ENCODE assay signal across 28 cellular contexts in the genomic region with DNA sequence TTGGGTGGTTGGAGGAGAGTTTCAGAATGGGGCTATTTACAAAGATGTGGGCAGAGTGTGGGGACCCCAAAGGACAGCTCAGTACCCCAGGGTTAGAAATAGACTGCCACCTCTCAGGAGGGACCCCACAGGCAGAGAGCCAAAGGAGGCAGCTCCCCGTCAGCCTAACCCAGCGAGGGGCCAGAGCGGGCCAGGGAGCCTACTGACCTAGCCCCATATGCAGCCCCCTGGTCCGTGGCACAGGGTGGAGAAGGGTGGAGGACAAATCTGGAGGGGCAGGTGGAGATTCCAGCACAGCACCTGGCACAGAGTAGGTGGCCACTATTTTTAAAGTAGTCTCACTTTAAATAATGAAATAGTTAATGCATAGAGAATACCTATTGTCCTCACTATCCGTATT.
DNase-seq lines count a peak whose midpoint lies in the region; ATAC-seq and TF ChIP-seq lines count a peak whose summit lies in the region.
"Had no signal": no experiment of that assay in that cellular context is flagged by ENCODE, and none has a peak within 500 bp of the region (broad histone marks: within the 10 kb centered on the region; RNA-seq: fewer than 3 reads in every experiment).

No MANE protein-coding gene starts in this region.

- H3K23ac ChIP-seq in IMR-90 (ENCODE audit: low read depth, low read length): no peak overlapping the region

- H3K27ac ChIP-seq in IMR-90 (ENCODE audit: insufficient read depth, low read length) (no peak overlapping the region), psoas muscle (peak overlapping the region; percentile 83), suprapubic skin (no peak overlapping the region)
- H3K27ac ChIP-seq: A549; BLaER1 treated with 17β-estradiol and CSF1 and Interleukin-3, amounts not matched to agents 10 nM and 100 nM; KMS-11 had no signal

- H3K9me1 ChIP-seq in IMR-90 (ENCODE audit: insufficient read depth, low read length): peaks cover 22% of the 10 kb centered on the region

- H3K36me3 ChIP-seq in IMR-90 (ENCODE audit: control insufficient read depth, insufficient read depth, low read length): no peaks in the 10 kb centered on the region
- no peaks in the 10 kb centered on the region for H3K36me3 ChIP-seq in psoas muscle (ENCODE audit: insufficient read depth in 1 of 2, low read depth in 1 of 2)
- H3K36me3 ChIP-seq in suprapubic skin: no peaks in the 10 kb centered on the region
- H3K36me3 ChIP-seq: BLaER1 treated with 17β-estradiol and CSF1 and Interleukin-3, amounts not matched to agents 10 nM and 100 nM; HAP-1 had no signal

- no peak overlapping the region for H2BK5ac ChIP-seq in IMR-90 (ENCODE audit: low read depth, low read length, poor library complexity, severe bottlenecking)

- no peak overlapping the region for H2AK9ac ChIP-seq in IMR-90 (replicated peaks; ENCODE audit: low read depth, low read length, poor library complexity)

- no peak overlapping the region for H3K4ac ChIP-seq in IMR-90 (ENCODE audit: low read depth, low read length)

- H3K18ac ChIP-seq in IMR-90 (ENCODE audit: low read depth, low read length): peak overlapping the region; percentile 97; the same call in 1 of the 2 replicates

- H2BK20ac ChIP-seq in IMR-90 (ENCODE audit: low read depth, low read length): peak overlapping the region; percentile 45

- H3K4me3 Mint-ChIP-seq in glutamatergic neuron (ENCODE audit: unreplicated experiment): no peak overlapping the region
- H3K4me3 Mint-ChIP-seq in stimulated activated memory B cell treated with anti-CD40 and anti-IgM and Interleukin-4, amounts not matched to agents 10 μg/mL and 1 μg/mL and 100 μg/mL, for 72 hours: no peak overlapping the region
- H3K4me3 Mint-ChIP-seq: CD4-positive, alpha-beta T cell; GM23338; HFFc6; IgD-negative memory B cell had no signal

- no peak overlapping the region for H3K14ac ChIP-seq in IMR-90 (replicated peaks; ENCODE audit: low read depth, low read length)

- 67% methylated on average over 3 of the region's 5 CpGs; no CpG with 5 or more reads in 1 of the 2 experiments for WGBS in IMR-90 (ENCODE audit: extremely low coverage in 2 of 2, insufficient read length in 1 of 2), 2 experiments
- WGBS in psoas muscle, 3 donors: 72 to 74% (median 72%) methylated on average over 5 of the region's 5 CpGs
- 80% methylated on average over 5 of the region's 5 CpGs for WGBS in suprapubic skin

- H3K4me2 ChIP-seq in IMR-90 (ENCODE audit: low read depth, low read length): no peak overlapping the region
- H3K4me2 ChIP-seq: A549; BLaER1 treated with 17β-estradiol and CSF1 and Interleukin-3, amounts not matched to agents 10 nM and 100 nM; GM23338; KMS-11; SK-N-SH had no signal

- TF ChIP-seq EP300 in suprapubic skin (IDR thresholded peaks at IDR 0.05): no peak

- H2AK5ac ChIP-seq in IMR-90 (ENCODE audit: low read depth, low read length): peak overlapping the region; percentile 94

- H3K56ac ChIP-seq in IMR-90 (ENCODE audit: extremely low read depth, insufficient read depth, low read length): no peak overlapping the region

- peaks cover 3% of the 10 kb centered on the region for H3K27me3 Mint-ChIP-seq in glutamatergic neuron (ENCODE audit: unreplicated experiment)
- no peaks in the 10 kb centered on the region for H3K27me3 Mint-ChIP-seq in stimulated activated memory B cell treated with anti-CD40 and anti-IgM and Interleukin-4, amounts not matched to agents 10 μg/mL and 1 μg/mL and 100 μg/mL, for 72 hours
- H3K27me3 Mint-ChIP-seq: CD4-positive, alpha-beta T cell; IgD-negative memory B cell had no signal

- H3K79me1 ChIP-seq in IMR-90 (ENCODE audit: low read depth in 1 of 2, low read length in 2 of 2): no peaks in the 10 kb centered on the region; a peak in 1 of 4 replicates

- H3K4me1 ChIP-seq in IMR-90 (ENCODE audit: control insufficient read depth, insufficient read depth, low read length) (peaks cover 31% of the 10 kb centered on the region), psoas muscle (peaks cover 48% of the 10 kb centered on the region), suprapubic skin (peaks cover 39% of the 10 kb centered on the region)

- H2BK15ac ChIP-seq in IMR-90 (ENCODE audit: low read depth, low read length): peak overlapping the region; percentile 65; the same call in 2 of the 3 replicates

- CTCF ChIA-PET in IMR-90 (lab: Yijun Ruan, JAX): no interaction called here

- no peaks in the 10 kb centered on the region for H3K27me3 ChIP-seq in IMR-90 (ENCODE audit: control insufficient read depth, insufficient read depth, low read length)
- H3K27me3 ChIP-seq in psoas muscle (ENCODE audit: insufficient read depth in 3 of 3, low read length in 2 of 3): no peaks in the 10 kb centered on the region
- no peaks in the 10 kb centered on the region for H3K27me3 ChIP-seq in suprapubic skin

- in situ Hi-C loops in IMR-90 (cut with MboI; ENCODE audit: low sequenced_read_pairs): loop anchor here (5.0 to 10.0 kb wide), 2 partner anchors 67 to 225 kb away; a partner anchor contains a TSS

- H4K91ac ChIP-seq in IMR-90 (ENCODE audit: insufficient read depth, low read depth, low read length): peak overlapping the region; percentile 93; the same call in 1 of the 2 replicates

- TF ChIP-seq RAD21 in IMR-90 (IDR thresholded peaks at IDR 0.05; ENCODE audit: low read length): no peak

- H3K27ac Mint-ChIP-seq in glutamatergic neuron (ENCODE audit: unreplicated experiment): no peak overlapping the region
- no peak overlapping the region for H3K27ac Mint-ChIP-seq in stimulated activated memory B cell treated with anti-CD40 and anti-IgM and Interleukin-4, amounts not matched to agents 10 μg/mL and 1 μg/mL and 100 μg/mL, for 72 hours
- H3K27ac Mint-ChIP-seq: CD4-positive, alpha-beta T cell; GM23338; HFFc6; IgD-negative memory B cell had no signal

- TF ChIP-seq POLR2A in IMR-90 (IDR thresholded peaks at IDR 0.05; ENCODE audit: low read depth, low read length) (no peak), suprapubic skin (IDR thresholded peaks at IDR 0.05) (no peak)

- intact Hi-C loops in IMR-90 (cut with micrococcal nuclease): no loop called here
- intact Hi-C loops in psoas muscle (cut with DNase I): no loop called here

- H2AFZ ChIP-seq in IMR-90 (replicated peaks; ENCODE audit: low read length, poor library complexity): no peak overlapping the region
- H2AFZ ChIP-seq: GM23338 had no signal

- peaks cover 9% of the 10 kb centered on the region for H3K9me3 Mint-ChIP-seq in glutamatergic neuron (ENCODE audit: unreplicated experiment)
- no peaks in the 10 kb centered on the region for H3K9me3 Mint-ChIP-seq in stimulated activated memory B cell treated with anti-CD40 and anti-IgM and Interleukin-4, amounts not matched to agents 10 μg/mL and 1 μg/mL and 100 μg/mL, for 72 hours
- H3K9me3 Mint-ChIP-seq: CD4-positive, alpha-beta T cell; GM23338; HFFc6; IgD-negative memory B cell had no signal

- BruUV-seq in IMR-90 (replicated peaks; lab: Mats Ljungman, UMichigan): no TSS peak

- DNase-seq in IMR-90 (no peak), glutamatergic neuron (peak; percentile 6), psoas muscle (peak in 1 of 2 donors; percentile 51), COLO668 (lab: John Stamatoyannopoulos, UW; ENCODE audit: unreplicated experiment) (no peak), suprapubic skin (ENCODE audit: low spot score in 2 of 2) (no peak), NOMO-1 treated with DMSO at 0.1 percent for 48 hours (lab: John Stamatoyannopoulos, UW; ENCODE audit: unreplicated experiment) (no peak)
- DNase-seq: AML-193; CD4-positive, alpha-beta T cell; COR-L47; DMS53; HFFc6; MM.1S; NCI-H1048; NCI-H1417 treated with DMSO at 0.1 percent for 48 hours; NCI-H1694 treated with DMSO at 0.1 percent for 48 hours; NCI-H2081; NCI-H2227 treated with DMSO at 0.1 percent for 48 hours; NCI-H510A; NCI-H69; SK-N-SH had no signal

- H3K4me3 ChIP-seq in IMR-90 (ENCODE audit: insufficient read depth, low read depth, low read length): no peak overlapping the region
- H3K4me3 ChIP-seq in psoas muscle: no peak overlapping the region
- H3K4me3 ChIP-seq in suprapubic skin: no peak overlapping the region
- H3K4me3 ChIP-seq: A549; BLaER1 treated with 17β-estradiol and CSF1 and Interleukin-3, amounts not matched to agents 10 nM and 100 nM; GM23338; HAP-1 had no signal

- H4K5ac ChIP-seq in IMR-90 (ENCODE audit: low read depth, low read length): no peak overlapping the region; the same call in 1 of the 2 replicates

- ATAC-seq in IMR-90 (ENCODE audit: low read depth) (no peak), psoas muscle (no peak)
- peak; percentile 24 for ATAC-seq in stimulated activated memory B cell treated with anti-CD40 and anti-IgM and Interleukin-4, amounts not matched to agents 10 μg/mL and 1 μg/mL and 100 μg/mL, for 72 hours
- ATAC-seq: A549, GM23338, Panc1 had no signal

- peak overlapping the region; percentile 98; the same call in 1 of the 2 replicates for H2BK120ac ChIP-seq in IMR-90 (ENCODE audit: low read depth, low read length)

- TF ChIP-seq CTCF in IMR-90 (conservative IDR thresholded peaks at IDR 0.05; ENCODE audit: low read depth, low read length): no peak
- no peak for TF ChIP-seq CTCF in glutamatergic neuron (IDR thresholded peaks at IDR 0.05; ENCODE audit: partially characterized antibody, unreplicated experiment)
- no peak for TF ChIP-seq CTCF in psoas muscle (IDR thresholded peaks at IDR 0.05)
- no peak for TF ChIP-seq CTCF in suprapubic skin (IDR thresholded peaks at IDR 0.05)

- H3K36me3 Mint-ChIP-seq in glutamatergic neuron (ENCODE audit: unreplicated experiment): no peaks in the 10 kb centered on the region
- H3K36me3 Mint-ChIP-seq in stimulated activated memory B cell treated with anti-CD40 and anti-IgM and Interleukin-4, amounts not matched to agents 10 μg/mL and 1 μg/mL and 100 μg/mL, for 72 hours: peaks cover 13% of the 10 kb centered on the region

- no peak overlapping the region for H4K8ac ChIP-seq in IMR-90 (ENCODE audit: low read depth in 2 of 2, low read length in 2 of 2)

- dilution Hi-C loops in IMR-90 (cut with HindIII; ENCODE audit: low sequenced_read_pairs, unreplicated experiment): no loop called here

- no peaks in the 10 kb centered on the region for H3K4me1 Mint-ChIP-seq in glutamatergic neuron (ENCODE audit: low read depth, unreplicated experiment)
- H3K4me1 Mint-ChIP-seq in stimulated activated memory B cell treated with anti-CD40 and anti-IgM and Interleukin-4, amounts not matched to agents 10 μg/mL and 1 μg/mL and 100 μg/mL, for 72 hours: no peaks in the 10 kb centered on the region

- no peaks in the 10 kb centered on the region for H4K20me1 ChIP-seq in IMR-90 (ENCODE audit: insufficient read depth, low read length)

- POLR2A ChIA-PET in IMR-90 (lab: Charles Lee; ENCODE audit: unreplicated experiment): no interaction called here

- H3K9me3 ChIP-seq in IMR-90 (ENCODE audit: control insufficient read depth, insufficient read depth, low read length): no peaks in the 10 kb centered on the region
- H3K9me3 ChIP-seq in psoas muscle: no peaks in the 10 kb centered on the region
- no peaks in the 10 kb centered on the region for H3K9me3 ChIP-seq in suprapubic skin
- H3K9me3 ChIP-seq: A549; BLaER1 treated with 17β-estradiol and CSF1 and Interleukin-3, amounts not matched to agents 10 nM and 100 nM; HAP-1; SK-N-SH had no signal

- no peak overlapping the region for H3K9ac ChIP-seq in IMR-90 (ENCODE audit: low read depth, low read length)
- H3K9ac ChIP-seq: BLaER1 treated with 17β-estradiol and CSF1 and Interleukin-3, amounts not matched to agents 10 nM and 100 nM; KMS-11; SK-N-SH had no signal

TF ChIP-seq in IMR-90, 13 proteins besides CTCF, POLR2A, EP300 and RAD21 (continues in another document):
- TF ChIP-seq CEBPB (IDR thresholded peaks at IDR 0.05; ENCODE audit: low read depth, low read length): no peak
